19 cellular contexts compared by ENCODE assay signal in genomic region chr16:86231321-86231995, GRCh38.
A peak's percentile ranks its signal among the peaks of the same experiment; 100 is the strongest.
DNase-seq lines count a peak whose midpoint lies in the region; ATAC-seq, FAIRE-seq and TF ChIP-seq lines count a peak whose summit lies in the region.
"Had no signal": no experiment of that assay in that cellular context is flagged by ENCODE, and none has a peak within 500 bp of the region (broad histone marks: within the 10 kb centered on the region; RNA-seq: fewer than 3 reads in every experiment).

No MANE protein-coding gene starts in this region.

- H2AK5ac ChIP-seq in mesenchymal stem cell (ENCODE audit: low read length, severe bottlenecking), result no peak overlapping the region
- H2AK5ac ChIP-seq in trophoblast cell (ENCODE audit: low read length), result no peak overlapping the region

- H3K27ac ChIP-seq in caudate nucleus (ENCODE audit: low read depth, low read length), result no peak overlapping the region
- no peak overlapping the region for H3K27ac ChIP-seq in mesenchymal stem cell (ENCODE audit: low read length, poor library complexity, severe bottlenecking)
- no peak overlapping the region for H3K27ac ChIP-seq in sigmoid colon
- H3K27ac ChIP-seq in trophoblast cell (ENCODE audit: low read depth, low read length), result no peak overlapping the region
- H3K27ac ChIP-seq: A549, C4-2B had no signal

- H3K4me3 ChIP-seq in mesenchymal stem cell (ENCODE audit: insufficient read depth in 1 of 2, low read depth in 1 of 2, low read length in 2 of 2) (no peak overlapping the region), sigmoid colon (no peak overlapping the region), trophoblast cell (ENCODE audit: low read depth, low read length) (no peak overlapping the region)
- H3K4me3 ChIP-seq: A549, Peyer's patch had no signal

- DNase-seq in Ammon's horn (ENCODE audit: low spot score) (peak; percentile 23), caudate nucleus (lab: John Stamatoyannopoulos, UW) (peak in 31 of 61 donors; percentile 7 to 77 (median 35)), mesenchymal stem cell (no peak), sigmoid colon (peak; percentile 48), H54 (ENCODE audit: insufficient read length, low spot score) (no peak), NCI-H345 treated with DMSO at 0.1 percent for 48 hours (lab: John Stamatoyannopoulos, UW; ENCODE audit: unreplicated experiment) (no peak), trophoblast cell (no peak)
- DNase-seq: H9, NCI-H1092, NCI-H146, NCI-H2081 treated with DMSO at 0.1 percent for 48 hours, NCI-H2227 treated with DMSO at 0.1 percent for 48 hours, NCI-H524 treated with DMSO at 0.1 percent for 48 hours, SHP77 had no signal

- no peak overlapping the region for H4K12ac ChIP-seq in trophoblast cell (ENCODE audit: low read depth, low read length)

- peak overlapping the region; percentile 3 to 39 for H2BK12ac ChIP-seq in mesenchymal stem cell (ENCODE audit: low read length in 2 of 2)
- no peak overlapping the region for H2BK12ac ChIP-seq in trophoblast cell (ENCODE audit: low read length)

- no peak for TF ChIP-seq POLR2A in sigmoid colon (IDR thresholded peaks at IDR 0.05)
- no peak for TF ChIP-seq POLR2A in H54 (IDR thresholded peaks at IDR 0.05; ENCODE audit: low read depth, low read length)

- H3K36me3 ChIP-seq in mesenchymal stem cell (ENCODE audit: control insufficient read depth in 1 of 2, insufficient read depth in 2 of 2, low read depth in 1 of 2, low read length in 2 of 2) (no peaks in the 10 kb centered on the region), sigmoid colon (no peaks in the 10 kb centered on the region), trophoblast cell (ENCODE audit: control insufficient read depth in 1 of 2, insufficient read depth in 2 of 2, low read length in 2 of 2) (no peaks in the 10 kb centered on the region)
- H3K36me3 ChIP-seq: Peyer's patch had no signal

- FAIRE-seq in H54 (lab: Jason Lieb, UNC), result no peak
- FAIRE-seq: A549, GM12892 had no signal

- no peak overlapping the region for H2BK5ac ChIP-seq in mesenchymal stem cell (ENCODE audit: low read depth, low read length, poor library complexity, severe bottlenecking)
- H2BK5ac ChIP-seq in trophoblast cell (ENCODE audit: low read depth, low read length, poor library complexity), result no peak overlapping the region

- H3K79me1 ChIP-seq in mesenchymal stem cell (replicated peaks; ENCODE audit: low read length, poor library complexity, severe bottlenecking) (no peaks in the 10 kb centered on the region), trophoblast cell (ENCODE audit: low read length) (no peaks in the 10 kb centered on the region)

- H3K79me2 ChIP-seq in trophoblast cell (ENCODE audit: control insufficient read depth, insufficient read depth, low read length, poor library complexity), result no peaks in the 10 kb centered on the region

- no peak overlapping the region for H3K23ac ChIP-seq in mesenchymal stem cell (ENCODE audit: low read length in 2 of 2)
- no peak overlapping the region for H3K23ac ChIP-seq in trophoblast cell (ENCODE audit: low read length)

- TF ChIP-seq CTCF in sigmoid colon (IDR thresholded peaks at IDR 0.05), result no peak

- intact Hi-C loops in sigmoid colon (cut with DNase I), result no loop called here

- H3K9ac ChIP-seq in mesenchymal stem cell (ENCODE audit: low read length) (no peak overlapping the region), trophoblast cell (ENCODE audit: low read length) (no peak overlapping the region)

- H3K18ac ChIP-seq in mesenchymal stem cell (ENCODE audit: low read depth in 1 of 2, low read length in 2 of 2), result peak overlapping the region in 1 of 2 experiments; percentile 75
- no peak overlapping the region for H3K18ac ChIP-seq in trophoblast cell (ENCODE audit: low read length)

- WGBS in mesenchymal stem cell, result 82% methylated on average over 10 of the region's 11 CpGs
- WGBS in sigmoid colon, 2 donors, result 78 to 80% methylated on average over 11 of the region's 11 CpGs
- WGBS in trophoblast cell (ENCODE audit: extremely low coverage, insufficient coverage, insufficient read length), result no CpG with 5 or more reads among the region's 11 CpGs

- H3K4me1 ChIP-seq in mesenchymal stem cell (ENCODE audit: control insufficient read depth, insufficient read depth, low read depth, low read length) (no peaks in the 10 kb centered on the region), sigmoid colon (no peaks in the 10 kb centered on the region), trophoblast cell (ENCODE audit: control insufficient read depth in 1 of 2, insufficient read depth in 2 of 2, low read length in 2 of 2) (no peaks in the 10 kb centered on the region)
- H3K4me1 ChIP-seq: A549, Peyer's patch had no signal

- H3K4ac ChIP-seq in mesenchymal stem cell (ENCODE audit: low read depth in 1 of 2, low read length in 2 of 2), result no peak overlapping the region
- H3K4ac ChIP-seq in trophoblast cell (ENCODE audit: low read depth, low read length), result no peak overlapping the region

- H2BK15ac ChIP-seq in mesenchymal stem cell (ENCODE audit: low read depth, poor library complexity, severe bottlenecking), result no peak overlapping the region

- H4K91ac ChIP-seq in mesenchymal stem cell (ENCODE audit: low read length) (peak overlapping the region; percentile 39), trophoblast cell (ENCODE audit: low read depth, low read length) (no peak overlapping the region)

- H4K8ac ChIP-seq in mesenchymal stem cell (ENCODE audit: low read length), result no peak overlapping the region
- H4K8ac ChIP-seq in trophoblast cell (ENCODE audit: low read depth, low read length), result no peak overlapping the region

- TF ChIP-seq EP300 in sigmoid colon (IDR thresholded peaks at IDR 0.05), result no peak

- H2AFZ ChIP-seq in mesenchymal stem cell (ENCODE audit: low read depth, low read length) (no peak overlapping the region), trophoblast cell (ENCODE audit: insufficient read depth, low read length, poor library complexity) (no peak overlapping the region)

- H3K4me2 ChIP-seq in mesenchymal stem cell (ENCODE audit: low read length, poor library complexity, severe bottlenecking), result no peak overlapping the region
- H3K4me2 ChIP-seq in trophoblast cell (ENCODE audit: low read length), result no peak overlapping the region
- H3K4me2 ChIP-seq: A549 had no signal

- H3K14ac ChIP-seq in mesenchymal stem cell (ENCODE audit: low read length in 2 of 2), result no peak overlapping the region
- H3K14ac ChIP-seq in trophoblast cell (ENCODE audit: low read length), result no peak overlapping the region

- H3K9me3 ChIP-seq in mesenchymal stem cell (ENCODE audit: control insufficient read depth, low read length), result no peaks in the 10 kb centered on the region
- H3K9me3 ChIP-seq in sigmoid colon, result no peaks in the 10 kb centered on the region
- no peaks in the 10 kb centered on the region for H3K9me3 ChIP-seq in trophoblast cell (ENCODE audit: insufficient read depth, low read depth, low read length)
- H3K9me3 ChIP-seq: Peyer's patch had no signal

- no peak for ATAC-seq in GM18517 (IDR thresholded peaks at IDR 0.05; ENCODE audit: unreplicated experiment)
- ATAC-seq: A549 had no signal

- H3K27me3 ChIP-seq in mesenchymal stem cell (ENCODE audit: control insufficient read depth in 1 of 2, insufficient read depth in 1 of 2, low read length in 2 of 2), result peaks cover 0 to 48% of the 10 kb centered on the region in 2 experiments
- no peaks in the 10 kb centered on the region for H3K27me3 ChIP-seq in sigmoid colon
- no peaks in the 10 kb centered on the region for H3K27me3 ChIP-seq in trophoblast cell (ENCODE audit: insufficient read depth, low read length)
- H3K27me3 ChIP-seq: Peyer's patch had no signal

- no peak overlapping the region for H2BK120ac ChIP-seq in mesenchymal stem cell (ENCODE audit: low read depth, low read length)
- no peak overlapping the region for H2BK120ac ChIP-seq in trophoblast cell (ENCODE audit: insufficient read depth, low read length, poor library complexity)

Comparison
In these comparisons a context has a peak if more than half of its experiments do, and no peak if none do; other contexts are left out.
1. DNase-seq: peak in Ammon's horn (single experiment), caudate nucleus (31 of 61) and sigmoid colon (single experiment); none in mesenchymal stem cell (single experiment), H54 (single experiment), NCI-H345 treated with DMSO at 0.1 percent for 48 hours (single experiment) and trophoblast cell (0 of 2).